9 cellular contexts compared by ENCODE assay signal in genomic region chr19:48330012-48330681, GRCh38. TPM values are rescaled to one million over a fixed set of nuclear protein-coding genes. Genes with fewer than 3 reads are reported as not detected.
A peak's percentile ranks its signal among the peaks of the same experiment; 100 is the strongest.
DNase-seq lines count a peak whose midpoint lies in the region; ATAC-seq lines count a peak whose summit lies in the region.
"Had no signal": no experiment of that assay in that cellular context is flagged by ENCODE, and none has a peak within 500 bp of the region (broad histone marks: within the 10 kb centered on the region; RNA-seq: fewer than 3 reads in every experiment).

No MANE protein-coding gene starts in this region.

- H3K4me1 ChIP-seq in effector memory CD4-positive, alpha-beta T cell (ENCODE audit: control insufficient read depth, insufficient read depth, low read length, poor library complexity, severe bottlenecking): peaks cover 62% of the 10 kb centered on the region

- peak overlapping the region; percentile 78 for H3K27ac ChIP-seq in effector memory CD4-positive, alpha-beta T cell (ENCODE audit: insufficient read depth, low read length, poor library complexity, severe bottlenecking)

- ATAC-seq in HG02885 (IDR thresholded peaks at IDR 0.05; ENCODE audit: poor library complexity, unreplicated experiment) (peak; percentile 37), GM19463 (IDR thresholded peaks at IDR 0.05; ENCODE audit: unreplicated experiment) (no peak)
- ATAC-seq: HCT116 had no signal

- no peaks in the 10 kb centered on the region for H3K27me3 ChIP-seq in effector memory CD4-positive, alpha-beta T cell (replicated peaks; ENCODE audit: control insufficient read depth, insufficient read depth, low read length, poor library complexity, severe bottlenecking)

- H3K4me3 ChIP-seq in effector memory CD4-positive, alpha-beta T cell (ENCODE audit: insufficient read depth, low read depth, low read length, poor library complexity, severe bottlenecking): peak overlapping the region; percentile 48

- peak; percentile 94 for DNase-seq in DMS153 (lab: John Stamatoyannopoulos, UW)
- DNase-seq in NCI-H510A (lab: John Stamatoyannopoulos, UW): peak; percentile 86
- DNase-seq in activated CD8-positive, alpha-beta memory T cell treated with anti-CD3 and anti-CD28 coated beads for 24 hours: peak; percentile 88
- peak; percentile 73 to 81 (median 79) for DNase-seq in effector memory CD4-positive, alpha-beta T cell
- DNase-seq in mucosa of gallbladder (ENCODE audit: low spot score): peak; percentile 87
- DNase-seq in stimulated activated CD8-positive, alpha-beta memory T cell treated with anti-CD3 and anti-CD28 coated beads, Interleukin-7, amount 100 ng/mL, for 1 hour (ENCODE audit: low read depth in 2 of 2): peak; percentile 54 to 58

- peaks cover 17% of the 10 kb centered on the region for H3K36me3 ChIP-seq in effector memory CD4-positive, alpha-beta T cell (ENCODE audit: control insufficient read depth, insufficient read depth, low read length)

- no peaks in the 10 kb centered on the region for H3K9me3 ChIP-seq in effector memory CD4-positive, alpha-beta T cell (ENCODE audit: control insufficient read depth, low read length)

RNA-seq across cellular contexts. Expression of gene EMP3, which starts 4.8 kb away (rescaled TPM):
- 52.4 TPM for total RNA-seq in mucosa of gallbladder

RNA-seq across cellular contexts. Expression of gene TMEM143, which starts 33.6 kb away (rescaled TPM):
- 18.0 TPM for total RNA-seq in mucosa of gallbladder

RNA-seq across cellular contexts. Expression of gene SYNGR4, which starts 34.0 kb away (rescaled TPM):
- not detected for total RNA-seq in mucosa of gallbladder
